ENCODE assay signal across 7 cellular contexts in genomic region chr6:167699141-167700036, GRCh38.
DNase-seq lines count a peak whose midpoint lies in the region; ATAC-seq and TF ChIP-seq lines count a peak whose summit lies in the region.

No MANE protein-coding gene starts in this region.

- H3K27me3 ChIP-seq in effector memory CD4-positive, alpha-beta T cell (replicated peaks; ENCODE audit: control insufficient read depth, insufficient read depth, low read length, poor library complexity, severe bottlenecking): no peaks in the 10 kb centered on the region
- H3K27me3 ChIP-seq in thyroid gland: no peaks in the 10 kb centered on the region

- no peaks in the 10 kb centered on the region for H3K36me3 Mint-ChIP-seq in nephron (ENCODE audit: low read depth)

- H3K4me3 ChIP-seq in effector memory CD4-positive, alpha-beta T cell (ENCODE audit: insufficient read depth, low read depth, low read length, poor library complexity, severe bottlenecking): peak overlapping the region; percentile 28
- no peak overlapping the region for H3K4me3 ChIP-seq in thyroid gland (replicated peaks in 1 of 3)

- no peaks in the 10 kb centered on the region for H3K36me3 ChIP-seq in effector memory CD4-positive, alpha-beta T cell (ENCODE audit: control insufficient read depth, insufficient read depth, low read length)
- no peaks in the 10 kb centered on the region for H3K36me3 ChIP-seq in thyroid gland

- H3K4me1 Mint-ChIP-seq in nephron: peaks cover 31% of the 10 kb centered on the region

- H3K27ac ChIP-seq in effector memory CD4-positive, alpha-beta T cell (ENCODE audit: insufficient read depth, low read length, poor library complexity, severe bottlenecking): no peak overlapping the region
- H3K27ac ChIP-seq in thyroid gland: peak overlapping the region; percentile 70 to 79 (median 74)

- ATAC-seq in GM19397 (IDR thresholded peaks at IDR 0.05; ENCODE audit: unreplicated experiment): peak; percentile 86
- ATAC-seq in HG03439 (IDR thresholded peaks at IDR 0.05; ENCODE audit: unreplicated experiment): peak; percentile 51

- H3K4me3 Mint-ChIP-seq in nephron: peak overlapping the region in 1 of 3 experiments; percentile 62

- peak; percentile 31 for DNase-seq in activated CD4-positive, alpha-beta T cell treated with anti-CD3 and anti-CD28 coated beads for 1 hour
- no peak for DNase-seq in effector memory CD4-positive, alpha-beta T cell
- peak; percentile 32 to 35 for DNase-seq in thyroid gland
- no peak for DNase-seq in NCI-H446 (lab: John Stamatoyannopoulos, UW)

- intact Hi-C loops in thyroid gland (cut with DNase I): no loop called here

- 46 to 53% methylated on average over 14 to 21 of the region's 21 CpGs for WGBS in thyroid gland, 2 donors

- no peak for TF ChIP-seq CTCF in nephron (IDR thresholded peaks at IDR 0.05; ENCODE audit: unreplicated experiment in 3 of 3)
- TF ChIP-seq CTCF in thyroid gland (IDR thresholded peaks at IDR 0.05): no peak

- H3K27me3 Mint-ChIP-seq in nephron (ENCODE audit: low read depth): peaks cover 10% of the 10 kb centered on the region

- H3K9me3 Mint-ChIP-seq in nephron: no peaks in the 10 kb centered on the region

- H3K4me1 ChIP-seq in effector memory CD4-positive, alpha-beta T cell (ENCODE audit: control insufficient read depth, insufficient read depth, low read length, poor library complexity, severe bottlenecking): peaks cover 13% of the 10 kb centered on the region
- peaks cover 0 to 8% of the 10 kb centered on the region in 2 donors for H3K4me1 ChIP-seq in thyroid gland

- TF ChIP-seq POLR2A in thyroid gland (IDR thresholded peaks at IDR 0.05): no peak

- peak overlapping the region; percentile 79 to 93 (median 92) for H3K27ac Mint-ChIP-seq in nephron

- H3K9me3 ChIP-seq in effector memory CD4-positive, alpha-beta T cell (ENCODE audit: control insufficient read depth, low read length): no peaks in the 10 kb centered on the region
- no peaks in the 10 kb centered on the region for H3K9me3 ChIP-seq in thyroid gland

Comparison
In these comparisons a context has a peak if more than half of its experiments do, and no peak if none do; other contexts are left out.
1. DNase-seq: peak in activated CD4-positive, alpha-beta T cell treated with anti-CD3 and anti-CD28 coated beads for 1 hour (single experiment) and thyroid gland (2 of 2); none in effector memory CD4-positive, alpha-beta T cell (0 of 3) and NCI-H446 (0 of 2).